23 cellular contexts compared by ENCODE assay signal in genomic region chr7:14218338-14218737, GRCh38.
"Had no signal": no experiment of that assay in that cellular context is flagged by ENCODE, and none has a peak within 500 bp of the region (broad histone marks: within the 10 kb centered on the region; RNA-seq: fewer than 3 reads in every experiment).

No MANE protein-coding gene starts in this region.

- H3K4me3 ChIP-seq: colonic mucosa, dorsolateral prefrontal cortex, hepatocyte, thyroid gland, upper lobe of right lung had no signal

- ATAC-seq: activated CD8-positive, alpha-beta memory T cell treated with anti-CD3 and anti-CD28 coated beads, Interleukin-2, amount 10 ng/mL, durations not matched to agents 7 days and 5 days; effector memory CD8-positive, alpha-beta T cell; esophagus mucosa; natural killer cell; stimulated activated naive CD8-positive, alpha-beta T cell treated with anti-CD3 and anti-CD28 coated beads, Interleukin-15, Interleukin-2, amounts not matched to agents 100 U/mL and 50 U/mL, for 24 hours; T-helper 17 cell; upper lobe of right lung had no signal

- H3K36me3 ChIP-seq: colonic mucosa, thyroid gland, upper lobe of right lung had no signal

- H3K9me3 ChIP-seq: colonic mucosa, thyroid gland, upper lobe of right lung had no signal

- H3K4me1 ChIP-seq: colonic mucosa, thyroid gland, upper lobe of right lung had no signal

- H3K79me2 ChIP-seq: hepatocyte had no signal

- H3K4me2 ChIP-seq: hepatocyte had no signal

- H3K27ac ChIP-seq: colonic mucosa, dorsolateral prefrontal cortex, hepatocyte, thyroid gland, upper lobe of right lung had no signal

- DNase-seq: activated CD4-positive, alpha-beta memory T cell treated with anti-CD3 and anti-CD28 coated beads, Interleukin-2, amount 10 ng/mL, durations not matched to agents 7 days and 5 days; activated CD4-positive, alpha-beta T cell treated with anti-CD3 and anti-CD28 coated beads, Interleukin-2, amount 10 ng/mL, durations not matched to agents 24 days and 14 days; activated CD8-positive, alpha-beta memory T cell treated with anti-CD3 and anti-CD28 coated beads, Interleukin-2, amount 10 ng/mL, durations not matched to agents 7 days and 5 days; activated effector memory CD4-positive, alpha-beta T cell treated with anti-CD3 and anti-CD28 coated beads, Interleukin-2, amount 50 U/mL, for 16 hours; activated naive CD4-positive, alpha-beta T cell treated with anti-CD3 and anti-CD28 coated beads, Interleukin-2, amount 10 ng/mL, durations not matched to agents 7 days and 5 days; activated T-cell treated with anti-CD3 and anti-CD28 coated beads for 4 hours; central memory CD4-positive, alpha-beta T cell; colonic mucosa; dorsolateral prefrontal cortex; effector memory CD8-positive, alpha-beta T cell; foreskin melanocyte; immature natural killer cell; left ventricle myocardium superior; mammary epithelial cell; natural killer cell; retina; stimulated activated CD4-positive, alpha-beta T cell treated with anti-CD3 and anti-CD28 coated beads, Interleukin-4, amount 100 ng/mL, for 24 hours; stimulated activated naive CD8-positive, alpha-beta T cell treated with anti-CD3 and anti-CD28 coated beads, Interleukin-15, Interleukin-2, amounts not matched to agents 100 U/mL and 50 U/mL, for 24 hours; T-helper 17 cell; thyroid gland; upper lobe of right lung had no signal

- H2AFZ ChIP-seq: hepatocyte had no signal

- H3K27me3 ChIP-seq: colonic mucosa, dorsolateral prefrontal cortex, hepatocyte, thyroid gland, upper lobe of right lung had no signal
